ENCODE assay signal across 8 cellular contexts in genomic region chr18:5627756-5628511, GRCh38.
DNase-seq lines count a peak whose midpoint lies in the region; ATAC-seq and TF ChIP-seq lines count a peak whose summit lies in the region.

No MANE protein-coding gene starts in this region.

- no peaks in the 10 kb centered on the region for H3K36me3 Mint-ChIP-seq in chondrocyte (ENCODE audit: low read depth)
- H3K36me3 Mint-ChIP-seq in memory B cell: no peaks in the 10 kb centered on the region
- H3K36me3 Mint-ChIP-seq in type B pancreatic cell: no peaks in the 10 kb centered on the region

- TF ChIP-seq CTCF in chondrocyte (IDR thresholded peaks at IDR 0.05): no peak
- TF ChIP-seq CTCF in type B pancreatic cell (conservative IDR thresholded peaks at IDR 0.05): no peak

- no peak for ATAC-seq in memory B cell (ENCODE audit: low read depth)
- ATAC-seq in GM18519 (IDR thresholded peaks at IDR 0.05; ENCODE audit: low FRiP score, unreplicated experiment): no peak
- ATAC-seq in GM21717 (IDR thresholded peaks at IDR 0.05; ENCODE audit: unreplicated experiment): no peak

- H3K9me3 Mint-ChIP-seq in chondrocyte (ENCODE audit: low read depth): no peaks in the 10 kb centered on the region
- H3K9me3 Mint-ChIP-seq in memory B cell: no peaks in the 10 kb centered on the region
- no peaks in the 10 kb centered on the region for H3K9me3 Mint-ChIP-seq in type B pancreatic cell

- DNase-seq in activated CD8-positive, alpha-beta memory T cell treated with anti-CD3 and anti-CD28 coated beads, Interleukin-2, amount 50 U/mL, for 48 hours: peak; percentile 50
- no peak for DNase-seq in activated CD8-positive, alpha-beta memory T cell treated with anti-CD3 and anti-CD28 coated beads, Interleukin-2, amount 50 U/mL, for 4 hours
- DNase-seq in chondrocyte (ENCODE audit: low spot score): no peak
- DNase-seq in memory B cell (ENCODE audit: low spot score in 2 of 2): no peak
- DNase-seq in type B pancreatic cell (ENCODE audit: extremely low spot score, unreplicated experiment): no peak
- no peak for DNase-seq in activated gamma-delta T cell (lab: John Stamatoyannopoulos, UW)

- H3K4me1 Mint-ChIP-seq in chondrocyte (ENCODE audit: low read depth) (peaks cover 4% of the 10 kb centered on the region), memory B cell (no peaks in the 10 kb centered on the region), type B pancreatic cell (ENCODE audit: unreplicated experiment) (no peaks in the 10 kb centered on the region)

- H3K4me3 Mint-ChIP-seq in chondrocyte (ENCODE audit: unreplicated experiment) (peak overlapping the region; percentile 69), memory B cell (peak overlapping the region; percentile 24), type B pancreatic cell (peak overlapping the region; percentile 88)

- H3K27ac Mint-ChIP-seq in chondrocyte (ENCODE audit: unreplicated experiment): peak overlapping the region; percentile 9
- H3K27ac Mint-ChIP-seq in memory B cell: no peak overlapping the region
- peak overlapping the region; percentile 85 for H3K27ac Mint-ChIP-seq in type B pancreatic cell

- H3K27me3 Mint-ChIP-seq in chondrocyte (ENCODE audit: low read depth) (peaks cover 3% of the 10 kb centered on the region), memory B cell (peaks cover 12% of the 10 kb centered on the region), type B pancreatic cell (peaks cover 16% of the 10 kb centered on the region)

Comparison
In these comparisons a context has a peak if more than half of its experiments do, and no peak if none do; other contexts are left out.
1. H3K4me3 Mint-ChIP-seq: peak in every context shown above with its lines; median percentile 88 in type B pancreatic cell; 69 in chondrocyte; 24 in memory B cell.